ENCODE assay signal across 9 cellular contexts in the genomic region with DNA sequence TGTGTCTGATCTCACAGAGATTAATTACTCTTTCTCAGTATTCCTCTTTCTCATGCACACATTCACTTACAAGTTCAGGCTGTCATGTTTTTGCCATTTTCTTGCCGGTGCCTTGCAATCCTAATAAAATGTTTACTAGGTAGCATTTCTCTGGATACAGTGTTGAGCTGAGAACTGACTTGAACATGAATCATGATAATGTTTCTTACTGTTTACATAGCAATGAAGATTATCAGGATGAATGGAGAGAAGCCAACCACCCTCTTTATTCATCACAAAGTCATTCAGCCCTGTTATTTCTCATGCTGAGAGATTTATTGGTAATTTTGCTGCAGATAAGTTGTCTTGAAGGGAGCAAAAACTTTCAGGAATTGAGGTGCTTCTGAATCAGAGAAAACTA.
DNase-seq lines count a peak whose midpoint lies in the region; ATAC-seq and TF ChIP-seq lines count a peak whose summit lies in the region.
"Had no signal": no experiment of that assay in that cellular context is flagged by ENCODE, and none has a peak within 500 bp of the region (broad histone marks: within the 10 kb centered on the region; RNA-seq: fewer than 3 reads in every experiment).

No MANE protein-coding gene starts in this region.

- H3K9me3 ChIP-seq in aorta (ENCODE audit: control insufficient read depth, low read length), result no peaks in the 10 kb centered on the region

- intact Hi-C loops in aorta (cut with DNase I), result no loop called here

- no peak for TF ChIP-seq CTCF in choroid plexus epithelial cell (conservative IDR thresholded peaks at IDR 0.05; ENCODE audit: low read depth, low read length)

- no peak overlapping the region for H3K27ac ChIP-seq in aorta (ENCODE audit: low read depth in 1 of 2, low read length in 2 of 2)

- ATAC-seq in GM18907 (IDR thresholded peaks at IDR 0.05; ENCODE audit: unreplicated experiment), result no peak
- no peak for ATAC-seq in aorta (ENCODE audit: low FRiP score)

- H3K4me3 ChIP-seq in choroid plexus epithelial cell (ENCODE audit: low read depth, low read length), result no peak overlapping the region
- no peak overlapping the region for H3K4me3 ChIP-seq in aorta (ENCODE audit: low read length in 2 of 2)

- no peaks in the 10 kb centered on the region for H3K27me3 ChIP-seq in aorta (ENCODE audit: control insufficient read depth in 1 of 2, insufficient read depth in 2 of 2, low read length in 1 of 2)

- WGBS in aorta, 2 donors, result 37 to 43% methylated on average over 1 of the region's 1 CpG

- H3K36me3 ChIP-seq in aorta (ENCODE audit: control insufficient read depth in 1 of 2, insufficient read depth in 2 of 2, low read length in 1 of 2), result no peaks in the 10 kb centered on the region

- peaks cover 0 to 2% of the 10 kb centered on the region in 2 donors for H3K4me1 ChIP-seq in aorta (ENCODE audit: control insufficient read depth in 1 of 2, insufficient read depth in 2 of 2, low read length in 2 of 2)

- DNase-seq in AG20443 (ENCODE audit: low spot score), result peak; percentile 61
- peak; percentile 82 for DNase-seq in LoVo (ENCODE audit: low spot score)
- DNase-seq in choroid plexus epithelial cell (ENCODE audit: low read depth), result peak; percentile 94
- peak; percentile 93 for DNase-seq in non-pigmented ciliary epithelial cell (ENCODE audit: low read depth)
- DNase-seq in aorta, result no peak
- DNase-seq in DMS79 treated with DMSO at 0.1 percent for 48 hours (lab: John Stamatoyannopoulos, UW), result no peak
- DNase-seq in NCI-H1694 treated with DMSO at 0.1 percent for 48 hours (lab: John Stamatoyannopoulos, UW), result no peak
- DNase-seq: activated CD8-positive, alpha-beta memory T cell treated with anti-CD3 and anti-CD28 coated beads for 24 hours had no signal

Comparison
In these comparisons a context has a peak if more than half of its experiments do, and no peak if none do; other contexts are left out.
1. DNase-seq: peak in AG20443 (single experiment), LoVo (single experiment), choroid plexus epithelial cell (single experiment) and non-pigmented ciliary epithelial cell (single experiment); none in aorta (0 of 2), DMS79 treated with DMSO at 0.1 percent for 48 hours (single experiment) and NCI-H1694 treated with DMSO at 0.1 percent for 48 hours (single experiment).